Comparison of ENCODE assay signal across 8 cellular contexts in genomic region chr17:8060274-8060673, GRCh38. TPM values are rescaled to one million over a fixed set of nuclear protein-coding genes. Genes with fewer than 3 reads are reported as not detected.
DNase-seq lines count a peak whose midpoint lies in the region; ATAC-seq and TF ChIP-seq lines count a peak whose summit lies in the region.

No MANE protein-coding gene starts in this region.

- H3K9me3 ChIP-seq in DND-41 (ENCODE audit: insufficient read depth, low read length, severe bottlenecking), result no peaks in the 10 kb centered on the region
- H3K9me3 ChIP-seq in left ventricle myocardium inferior (replicated peaks), result no peaks in the 10 kb centered on the region

- ATAC-seq in DND-41 (ENCODE audit: insufficient read depth, low read depth) (peak; percentile 68; the same call in 2 of the 3 replicates), sciatic nerve (peak; percentile 62), GM21717 (IDR thresholded peaks at IDR 0.05; ENCODE audit: unreplicated experiment) (no peak), GM19351 (IDR thresholded peaks at IDR 0.05; ENCODE audit: unreplicated experiment) (no peak)

- intact Hi-C loops in left ventricle myocardium inferior (cut with micrococcal nuclease) (no loop called here), sciatic nerve (cut with DNase I) (no loop called here)

- peak; percentile 63 for DNase-seq in DND-41
- DNase-seq in SK-MEL-5 (ENCODE audit: low read depth, low spot score), result peak; percentile 94
- peak; percentile 53 for DNase-seq in amniotic epithelial cell (ENCODE audit: low read depth)
- no peak for DNase-seq in left ventricle myocardium inferior
- DNase-seq in sciatic nerve (ENCODE audit: low spot score), result no peak

- peaks cover 5% of the 10 kb centered on the region; the same call in 1 of the 2 replicates for H3K4me1 ChIP-seq in DND-41 (ENCODE audit: insufficient read depth, low read length)
- peaks cover 9% of the 10 kb centered on the region for H3K4me1 ChIP-seq in left ventricle myocardium inferior

- H3K27me3 ChIP-seq in DND-41 (ENCODE audit: insufficient read depth, low read length, poor library complexity) (peaks cover 13% of the 10 kb centered on the region), left ventricle myocardium inferior (ENCODE audit: low read depth) (peaks cover 96% of the 10 kb centered on the region)

- H3K36me3 ChIP-seq in DND-41 (ENCODE audit: insufficient read depth, low read length), result no peaks in the 10 kb centered on the region
- H3K36me3 ChIP-seq in left ventricle myocardium inferior, result no peaks in the 10 kb centered on the region

- no peak overlapping the region for H3K4me2 ChIP-seq in DND-41 (ENCODE audit: insufficient read depth, low read length)

- H3K4me3 ChIP-seq in DND-41 (ENCODE audit: low read depth in 1 of 2, low read length in 2 of 2) (no peak overlapping the region), left ventricle myocardium inferior (no peak overlapping the region)

- no peaks in the 10 kb centered on the region for H4K20me1 ChIP-seq in DND-41 (ENCODE audit: insufficient read depth, low read length)

- H3K9ac ChIP-seq in DND-41 (ENCODE audit: low read depth, low read length), result no peak overlapping the region

- TF ChIP-seq CTCF in DND-41 (IDR thresholded peaks at IDR 0.05; ENCODE audit: borderline replicate concordance, extremely low read depth, low read length, poor library complexity, severe bottlenecking) (peak; percentile 81), LNCAP (IDR thresholded peaks at IDR 0.05) (peak; percentile 62), left ventricle myocardium inferior (IDR thresholded peaks at IDR 0.05; ENCODE audit: borderline replicate concordance) (peak; percentile 83)

- in situ Hi-C loops in SK-MEL-5 (cut with HindIII; ENCODE audit: low pct_unique_long_range_greater_than_20kb, low sequenced_read_pairs), result no loop called here

- H3K27ac ChIP-seq in DND-41 (ENCODE audit: low read length) (no peak overlapping the region), left ventricle myocardium inferior (replicated peaks) (no peak overlapping the region)

- H3K79me2 ChIP-seq in DND-41 (ENCODE audit: insufficient read depth, low read length), result no peaks in the 10 kb centered on the region

- no peak overlapping the region for H2AFZ ChIP-seq in DND-41 (ENCODE audit: low read depth, low read length)

RNA-seq across cellular contexts. Expression of gene ALOX15B, which starts 21.4 kb away (rescaled TPM):
- total RNA-seq in SK-MEL-5 (2014; rRNA removed; shearing (Covaris generic)), result 0.16 and 0.26 TPM in 2 replicates
- 0.21 and 0.86 TPM in 2 replicates for polyA plus RNA-seq in SK-MEL-5 (2015; cell fraction: cytosol; rRNA removed)
- 1.3 TPM in 2 replicates for polyA plus RNA-seq in SK-MEL-5 (2015; cell fraction: nucleus; rRNA removed)
- not detected for total RNA-seq in left ventricle myocardium inferior
- not detected for total RNA-seq in sciatic nerve

RNA-seq across cellular contexts. Expression of gene ALOX12B, which starts 27.2 kb away (rescaled TPM):
- 0.21 TPM in 1 of 2 replicates, not detected in the other for total RNA-seq in SK-MEL-5 (2014; rRNA removed; shearing (Covaris generic))
- polyA plus RNA-seq in SK-MEL-5 (2015; cell fraction: cytosol; rRNA removed), result 1.2 and 3.0 TPM in 2 replicates
- polyA plus RNA-seq in SK-MEL-5 (2015; cell fraction: nucleus; rRNA removed), result 0.19 TPM in 1 of 2 replicates, not detected in the other
- total RNA-seq in left ventricle myocardium inferior, result not detected
- not detected for total RNA-seq in sciatic nerve

RNA-seq across cellular contexts. Expression of gene GUCY2D, which starts 57.9 kb away (rescaled TPM):
- total RNA-seq in SK-MEL-5 (2014; rRNA removed; shearing (Covaris generic)), result not detected in 2 replicates
- polyA plus RNA-seq in SK-MEL-5 (2015; cell fraction: cytosol; rRNA removed), result not detected in 2 replicates
- not detected in 2 replicates for polyA plus RNA-seq in SK-MEL-5 (2015; cell fraction: nucleus; rRNA removed)
- total RNA-seq in left ventricle myocardium inferior (not detected), sciatic nerve (not detected)

RNA-seq across cellular contexts. Expression of gene ALOXE3, which starts 58.0 kb away (rescaled TPM):
- not detected in 2 replicates for total RNA-seq in SK-MEL-5 (2014; rRNA removed; shearing (Covaris generic))
- polyA plus RNA-seq in SK-MEL-5 (2015; cell fraction: cytosol; rRNA removed), result 0.06 and 0.39 TPM in 2 replicates
- polyA plus RNA-seq in SK-MEL-5 (2015; cell fraction: nucleus; rRNA removed), result not detected in 2 replicates
- total RNA-seq in left ventricle myocardium inferior (not detected), sciatic nerve (not detected)

Comparison
In these comparisons a context has a peak if more than half of its experiments do, and no peak if none do; other contexts are left out.
1. ATAC-seq: peak in DND-41 (single experiment) and sciatic nerve (single experiment); none in GM21717 (single experiment) and GM19351 (single experiment).
2. DNase-seq: peak in DND-41 (single experiment), SK-MEL-5 (single experiment) and amniotic epithelial cell (single experiment); none in left ventricle myocardium inferior (single experiment) and sciatic nerve (single experiment).
3. Peak in every context shown above with its lines, with median percentiles within 50 percentile points of each other: CTCF ChIP-seq.